ENCODE assay signal across 8 cellular contexts in the genomic region with DNA sequence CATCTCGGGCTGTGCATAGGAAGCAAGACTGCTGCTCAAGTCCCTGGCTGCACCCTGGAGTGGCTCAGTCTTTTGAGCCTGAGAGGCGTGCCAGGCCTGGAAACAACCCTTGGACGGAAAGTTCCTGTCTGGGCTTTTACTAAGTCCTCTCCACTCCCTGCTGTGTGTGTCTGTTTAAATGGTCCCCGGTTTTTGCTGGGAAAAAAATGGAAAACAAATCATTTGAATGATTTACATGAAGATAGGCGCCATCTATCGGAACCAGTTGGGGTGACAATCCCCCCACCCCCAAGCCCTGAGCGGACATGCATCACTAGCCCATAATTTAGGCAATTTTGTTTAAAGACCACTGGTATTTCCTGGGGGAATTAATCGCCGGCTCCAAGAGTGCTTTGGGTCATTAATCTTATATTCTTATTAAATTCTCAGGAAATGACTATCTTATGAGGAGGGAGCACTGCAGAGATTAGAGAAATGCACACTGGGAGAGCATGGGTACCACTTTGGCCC. TPM values are rescaled to one million over a fixed set of nuclear protein-coding genes. Genes with fewer than 3 reads are reported as not detected.
A peak's percentile ranks its signal among the peaks of the same experiment; 100 is the strongest.
DNase-seq lines count a peak whose midpoint lies in the region; ATAC-seq and TF ChIP-seq lines count a peak whose summit lies in the region.

No MANE protein-coding gene starts in this region.

- TF ChIP-seq CTCF in cardiac fibroblast (IDR thresholded peaks at IDR 0.05; ENCODE audit: low read depth, low read length) = peak; percentile 70

- no peak overlapping the region for H3K4me3 ChIP-seq in cardiac fibroblast (replicated peaks in 1 of 2; ENCODE audit: low read depth in 2 of 2, low read length in 2 of 2)

- peak; percentile 85 for DNase-seq in EL
- DNase-seq in M059J (ENCODE audit: low read depth) = peak; percentile 88
- peak; percentile 21 for DNase-seq in T1000 (lab: John Stamatoyannopoulos, UW)
- DNase-seq in cardiac fibroblast (ENCODE audit: low read depth in 2 of 2) = peak; percentile 91 to 96
- DNase-seq in kidney tubule cell (ENCODE audit: low spot score) = peak; percentile 72
- DNase-seq in stimulated activated CD4-positive, alpha-beta T cell treated with anti-CD3 and anti-CD28 coated beads, Interleukin-12 subunit alpha, Interleukin-12 subunit beta, amount 100 ng/mL, for 48 hours (ENCODE audit: low read depth in 2 of 3, low spot score in 1 of 3) = peak in 2 of 3 donors; percentile 23 to 47

- no peak for ATAC-seq in GM19467 (IDR thresholded peaks at IDR 0.05; ENCODE audit: unreplicated experiment)
- ATAC-seq in GM21360 (IDR thresholded peaks at IDR 0.05; ENCODE audit: unreplicated experiment) = no peak

RNA-seq across cellular contexts. Expression of a gene that starts 2.7 kb away (rescaled TPM):
- 1.7 and 2.9 TPM in 2 replicates for total RNA-seq in M059J (2014; rRNA removed; shearing (Covaris generic))

Comparison
In these comparisons a context has a peak if more than half of its experiments do, and no peak if none do; other contexts are left out.
1. DNase-seq: peak in every context shown above with its lines; median percentile 94 in cardiac fibroblast; 88 in M059J; 85 in EL; 72 in kidney tubule cell; 35 in stimulated activated CD4-positive, alpha-beta T cell treated with anti-CD3 and anti-CD28 coated beads, Interleukin-12 subunit alpha, Interleukin-12 subunit beta, amount 100 ng/mL, for 48 hours; 21 in T1000.